23 cellular contexts compared by ENCODE assay signal in genomic region chr4:151218343-151218742, GRCh38. TPM values are rescaled to one million over a fixed set of nuclear protein-coding genes. Genes with fewer than 3 reads are reported as not detected.
DNase-seq lines count a peak whose midpoint lies in the region; ATAC-seq, FAIRE-seq and TF ChIP-seq lines count a peak whose summit lies in the region.
"Had no signal": no experiment of that assay in that cellular context is flagged by ENCODE, and none has a peak within 500 bp of the region (broad histone marks: within the 10 kb centered on the region; RNA-seq: fewer than 3 reads in every experiment).

No MANE protein-coding gene starts in this region.

- H3K4me2 ChIP-seq in fibroblast of lung (ENCODE audit: extremely low read depth, insufficient read depth, low read length): no peak overlapping the region

- no peak overlapping the region for H3K27ac Mint-ChIP-seq in CD14-positive monocyte
- H3K27ac Mint-ChIP-seq: activated CD4-positive, alpha-beta memory T cell treated with anti-CD3 and anti-CD28 coated beads, Interleukin-2, amount 10 ng/mL, durations not matched to agents 7 days and 5 days; activated naive CD8-positive, alpha-beta T cell treated with anti-CD3 and anti-CD28 coated beads, Interleukin-2, amount 50 U/mL, for 24 hours; stimulated activated naive CD8-positive, alpha-beta T cell treated with anti-CD3 and anti-CD28 coated beads, Interleukin-15, amount 100 ng/mL, for 72 hours had no signal

- H2AFZ ChIP-seq in fibroblast of lung (ENCODE audit: low read length): no peak overlapping the region

- peaks cover 34% of the 10 kb centered on the region for H3K36me3 ChIP-seq in adipocyte (ENCODE audit: control insufficient read depth, insufficient read depth, low read length, severe bottlenecking)
- H3K36me3 ChIP-seq in fibroblast of lung (ENCODE audit: control insufficient read depth, insufficient read depth, low read length): no peaks in the 10 kb centered on the region
- H3K36me3 ChIP-seq in small intestine (ENCODE audit: control insufficient read depth in 2 of 2, insufficient read depth in 2 of 2, low read length in 2 of 2): no peaks in the 10 kb centered on the region
- H3K36me3 ChIP-seq: cardiac muscle cell had no signal

- peaks cover 0 to 4% (median 0%) of the 10 kb centered on the region in 7 donors for H3K9me3 Mint-ChIP-seq in CD14-positive monocyte
- H3K9me3 Mint-ChIP-seq: activated CD4-positive, alpha-beta memory T cell treated with anti-CD3 and anti-CD28 coated beads, Interleukin-2, amount 10 ng/mL, durations not matched to agents 7 days and 5 days; activated naive CD8-positive, alpha-beta T cell treated with anti-CD3 and anti-CD28 coated beads, Interleukin-2, amount 50 U/mL, for 24 hours; stimulated activated naive CD8-positive, alpha-beta T cell treated with anti-CD3 and anti-CD28 coated beads, Interleukin-15, amount 100 ng/mL, for 72 hours had no signal

- no peaks in the 10 kb centered on the region for H3K36me3 Mint-ChIP-seq in CD14-positive monocyte

- FAIRE-seq in small intestine (lab: Jason Lieb, UNC): no peak

- no peaks in the 10 kb centered on the region for H3K27me3 ChIP-seq in adipocyte (replicated peaks; ENCODE audit: control insufficient read depth, insufficient read depth, low read length)
- no peaks in the 10 kb centered on the region for H3K27me3 ChIP-seq in fibroblast of lung (ENCODE audit: control insufficient read depth, insufficient read depth, low read length)
- no peaks in the 10 kb centered on the region for H3K27me3 ChIP-seq in small intestine (ENCODE audit: control insufficient read depth in 2 of 2, insufficient read depth in 2 of 2, low read length in 2 of 2)
- H3K27me3 ChIP-seq: cardiac muscle cell, dorsolateral prefrontal cortex had no signal

- DNase-seq in HS-27A (ENCODE audit: low read depth) (peak; percentile 20), adipocyte (ENCODE audit: low read depth) (peak; percentile 41), fibroblast of lung (ENCODE audit: low read depth in 2 of 2) (peak; percentile 50 to 61), small intestine (peak; percentile 12), cortex of kidney (lab: John Stamatoyannopoulos, UW) (no peak), CD14-positive monocyte (ENCODE audit: low spot score) (no peak)
- no peak for DNase-seq in stimulated activated CD8-positive, alpha-beta memory T cell treated with anti-CD3 and anti-CD28 coated beads, Interleukin-4, amount 100 ng/mL, for 48 hours
- DNase-seq: activated CD4-positive, alpha-beta memory T cell treated with anti-CD3 and anti-CD28 coated beads, Interleukin-2, amount 10 ng/mL, durations not matched to agents 7 days and 5 days; activated effector memory CD4-positive, alpha-beta T cell treated with Interleukin-2 at 50 U/mL for 16 hours; activated naive CD8-positive, alpha-beta T cell treated with anti-CD3 and anti-CD28 coated beads, Interleukin-2, amount 50 U/mL, for 24 hours; dorsolateral prefrontal cortex; kidney glomerular epithelial cell; mammary epithelial cell; MM.1S; NCI-H1694; stimulated activated naive CD8-positive, alpha-beta T cell treated with anti-CD3 and anti-CD28 coated beads, Interleukin-15, amount 100 ng/mL, for 72 hours; SW 1271; trophoblast cell had no signal

- H3K79me2 ChIP-seq in fibroblast of lung (ENCODE audit: control insufficient read depth, insufficient read depth, low read length): no peaks in the 10 kb centered on the region

- no peak for ATAC-seq in GM21423 (IDR thresholded peaks at IDR 0.05; ENCODE audit: unreplicated experiment)
- ATAC-seq: activated CD4-positive, CD25-positive, alpha-beta regulatory T cell treated with anti-CD3 and anti-CD28 coated beads, Interleukin-2, amount 50 U/mL, for 24 hours; activated naive CD8-positive, alpha-beta T cell treated with anti-CD3 and anti-CD28 coated beads, Interleukin-2, amount 50 U/mL, for 24 hours; stimulated activated naive CD8-positive, alpha-beta T cell treated with anti-CD3 and anti-CD28 coated beads, Interleukin-15, amount 100 ng/mL, for 72 hours had no signal

- H3K4me1 ChIP-seq in adipocyte (ENCODE audit: control insufficient read depth, insufficient read depth, low read length): peaks cover 55% of the 10 kb centered on the region
- H3K4me1 ChIP-seq in fibroblast of lung (ENCODE audit: control insufficient read depth, extremely low read depth, insufficient read depth, low read length): no peaks in the 10 kb centered on the region
- no peaks in the 10 kb centered on the region for H3K4me1 ChIP-seq in small intestine (ENCODE audit: control insufficient read depth in 2 of 2, insufficient read depth in 1 of 2, low read depth in 1 of 2, low read length in 1 of 2)

- peaks cover 0 to 5% (median 3%) of the 10 kb centered on the region in 3 donors for H3K27me3 Mint-ChIP-seq in CD14-positive monocyte (ENCODE audit: low read depth in 3 of 3)

- H3K4me3 Mint-ChIP-seq in CD14-positive monocyte: no peak overlapping the region
- H3K4me3 Mint-ChIP-seq: activated CD4-positive, alpha-beta memory T cell treated with anti-CD3 and anti-CD28 coated beads, Interleukin-2, amount 10 ng/mL, durations not matched to agents 7 days and 5 days; activated naive CD8-positive, alpha-beta T cell treated with anti-CD3 and anti-CD28 coated beads, Interleukin-2, amount 50 U/mL, for 24 hours; stimulated activated naive CD8-positive, alpha-beta T cell treated with anti-CD3 and anti-CD28 coated beads, Interleukin-15, amount 100 ng/mL, for 72 hours had no signal

- intact Hi-C loops in CD14-positive monocyte (cut with micrococcal nuclease): no loop called here

- H4K20me1 ChIP-seq in fibroblast of lung (ENCODE audit: control insufficient read depth, extremely low read depth, insufficient read depth, low read length): no peaks in the 10 kb centered on the region

- H3K9me3 ChIP-seq in adipocyte (ENCODE audit: control insufficient read depth, low read length): no peaks in the 10 kb centered on the region
- H3K9me3 ChIP-seq in fibroblast of lung (ENCODE audit: control insufficient read depth, insufficient read depth, low read depth, low read length): no peaks in the 10 kb centered on the region
- no peaks in the 10 kb centered on the region for H3K9me3 ChIP-seq in small intestine (ENCODE audit: control insufficient read depth, low read depth)

- H3K27ac ChIP-seq in fibroblast of lung (ENCODE audit: insufficient read depth, low read length) (no peak overlapping the region), small intestine (ENCODE audit: low read depth in 1 of 2, low read length in 1 of 2) (no peak overlapping the region)
- H3K27ac ChIP-seq: cardiac muscle cell, epithelial cell of prostate had no signal

- WGBS in small intestine, 3 donors: 58 to 75% (median 71%) methylated on average over 2 of the region's 2 CpGs

- H3K9ac ChIP-seq in adipocyte (ENCODE audit: low read length) (no peak overlapping the region), fibroblast of lung (ENCODE audit: insufficient read depth, low read length) (no peak overlapping the region)

- H3K4me3 ChIP-seq in adipocyte (ENCODE audit: low read length): peak overlapping the region; percentile 17
- H3K4me3 ChIP-seq in fibroblast of lung (replicated peaks in 1 of 4; ENCODE audit: control extremely low read depth in 1 of 4, insufficient read depth in 1 of 4, low read depth in 3 of 4, low read length in 4 of 4): no peak overlapping the region
- no peak overlapping the region for H3K4me3 ChIP-seq in small intestine (ENCODE audit: low read depth in 1 of 2, low read length in 2 of 2)
- H3K4me3 ChIP-seq: cardiac muscle cell had no signal

- TF ChIP-seq CTCF in fibroblast of lung (conservative IDR thresholded peaks at IDR 0.05 in 1 of 2, IDR thresholded peaks at IDR 0.05 in 1 of 2; ENCODE audit: low read depth in 1 of 2, low read length in 2 of 2) (no peak), CD14-positive monocyte (IDR thresholded peaks at IDR 0.05) (no peak)

- H3K4me1 Mint-ChIP-seq in CD14-positive monocyte: no peaks in the 10 kb centered on the region
- H3K4me1 Mint-ChIP-seq: activated CD4-positive, alpha-beta memory T cell treated with anti-CD3 and anti-CD28 coated beads, Interleukin-2, amount 10 ng/mL, durations not matched to agents 7 days and 5 days; activated naive CD8-positive, alpha-beta T cell treated with anti-CD3 and anti-CD28 coated beads, Interleukin-2, amount 50 U/mL, for 24 hours; stimulated activated naive CD8-positive, alpha-beta T cell treated with anti-CD3 and anti-CD28 coated beads, Interleukin-15, amount 100 ng/mL, for 72 hours had no signal

RNA-seq across cellular contexts. Expression of gene PRSS48, which starts 58.6 kb away (rescaled TPM):
- total RNA-seq in fibroblast of lung: not detected in 2 replicates
- polyA plus RNA-seq in fibroblast of lung (not detected in 2 replicates), small intestine (not detected), CD14-positive monocyte (not detected)
- not detected in 2 replicates for polyA plus RNA-seq in fibroblast of lung (2012)
- polyA minus RNA-seq in fibroblast of lung (ENCODE audit: low replicate concordance): not detected in 2 replicates
- total RNA-seq: activated CD4-positive, alpha-beta memory T cell treated with anti-CD3 and anti-CD28 coated beads, Interleukin-2, amount 10 ng/mL, durations not matched to agents 7 days and 5 days; cardiac muscle cell; pulmonary artery endothelial cell had no signal
- polyA plus RNA-seq: cardiac muscle cell, mammary epithelial cell had no signal

Comparison
In these comparisons a context has a peak if more than half of its experiments do, and no peak if none do; other contexts are left out.
1. DNase-seq: peak in HS-27A (single experiment), adipocyte (single experiment), fibroblast of lung (2 of 2) and small intestine (single experiment); none in cortex of kidney (single experiment), CD14-positive monocyte (single experiment) and stimulated activated CD8-positive, alpha-beta memory T cell treated with anti-CD3 and anti-CD28 coated beads, Interleukin-4, amount 100 ng/mL, for 48 hours (single experiment).